1 cellular context compared by ENCODE assay signal in the genomic region with DNA sequence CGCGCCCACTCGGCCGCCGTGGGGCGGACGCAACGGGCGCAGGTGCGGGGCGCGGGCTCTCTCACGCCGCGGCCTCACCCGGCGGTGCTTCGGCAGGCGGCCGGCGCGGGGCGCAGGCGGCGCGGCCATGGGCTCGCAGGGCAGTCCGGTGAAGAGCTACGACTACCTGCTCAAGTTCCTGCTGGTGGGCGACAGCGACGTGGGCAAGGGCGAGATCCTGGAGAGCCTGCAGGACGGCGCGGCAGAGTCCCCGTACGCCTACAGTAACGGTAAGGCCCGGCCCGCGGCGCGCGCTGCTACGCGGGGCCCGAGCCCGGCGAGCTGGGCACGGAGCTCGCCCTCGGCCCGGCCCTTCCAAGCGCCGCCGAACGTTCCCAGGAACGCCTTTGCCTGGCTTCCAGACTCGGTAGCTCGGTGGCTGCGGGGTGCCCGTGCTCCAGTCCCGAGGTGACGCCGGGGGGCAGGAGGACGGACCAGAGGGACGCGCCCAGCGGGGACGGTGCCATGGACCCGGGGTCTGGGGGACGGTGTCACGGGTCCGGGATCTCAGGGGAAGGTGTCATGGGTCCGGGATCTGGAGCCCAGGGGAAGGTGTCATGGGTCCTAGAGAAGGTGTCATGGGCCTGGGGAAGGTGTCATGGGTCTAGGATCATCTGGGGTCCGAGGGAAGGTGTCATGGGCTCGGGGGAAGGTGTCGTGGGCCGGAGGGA.
TF ChIP-seq lines count a peak whose summit lies in the region.

No MANE protein-coding gene starts in this region.

TF ChIP-seq in K562, 482 proteins besides CTCF, POLR2A, EP300 and RAD21 (continues in another document):
- peak; percentile 17 for TF ChIP-seq PHF20 (IDR thresholded peaks at IDR 0.05; ENCODE audit: partially characterized antibody)
- TF ChIP-seq, protein P1, sequence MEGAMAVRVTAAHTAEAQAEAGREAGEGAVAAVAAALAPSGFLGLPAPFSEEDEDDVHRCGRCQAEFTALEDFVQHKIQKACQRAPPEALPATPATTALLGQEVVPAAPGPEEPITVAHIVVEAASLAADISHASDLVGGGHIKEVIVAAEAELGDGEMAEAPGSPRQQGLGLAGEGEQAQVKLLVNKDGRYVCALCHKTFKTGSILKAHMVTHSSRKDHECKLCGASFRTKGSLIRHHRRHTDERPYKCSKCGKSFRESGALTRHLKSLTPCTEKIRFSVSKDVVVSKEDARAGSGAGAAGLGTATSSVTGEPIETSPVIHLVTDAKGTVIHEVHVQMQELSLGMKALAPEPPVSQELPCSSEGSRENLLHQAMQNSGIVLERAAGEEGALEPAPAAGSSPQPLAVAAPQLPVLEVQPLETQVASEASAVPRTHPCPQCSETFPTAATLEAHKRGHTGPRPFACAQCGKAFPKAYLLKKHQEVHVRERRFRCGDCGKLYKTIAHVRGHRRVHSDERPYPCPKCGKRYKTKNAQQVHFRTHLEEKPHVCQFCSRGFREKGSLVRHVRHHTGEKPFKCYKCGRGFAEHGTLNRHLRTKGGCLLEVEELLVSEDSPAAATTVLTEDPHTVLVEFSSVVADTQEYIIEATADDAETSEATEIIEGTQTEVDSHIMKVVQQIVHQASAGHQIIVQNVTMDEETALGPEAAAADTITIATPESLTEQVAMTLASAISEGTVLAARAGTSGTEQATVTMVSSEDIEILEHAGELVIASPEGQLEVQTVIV (CRISPR knock-in tag; IDR thresholded peaks at IDR 0.05; ENCODE audit: borderline replicate concordance): no peak
- TF ChIP-seq, protein P2, sequence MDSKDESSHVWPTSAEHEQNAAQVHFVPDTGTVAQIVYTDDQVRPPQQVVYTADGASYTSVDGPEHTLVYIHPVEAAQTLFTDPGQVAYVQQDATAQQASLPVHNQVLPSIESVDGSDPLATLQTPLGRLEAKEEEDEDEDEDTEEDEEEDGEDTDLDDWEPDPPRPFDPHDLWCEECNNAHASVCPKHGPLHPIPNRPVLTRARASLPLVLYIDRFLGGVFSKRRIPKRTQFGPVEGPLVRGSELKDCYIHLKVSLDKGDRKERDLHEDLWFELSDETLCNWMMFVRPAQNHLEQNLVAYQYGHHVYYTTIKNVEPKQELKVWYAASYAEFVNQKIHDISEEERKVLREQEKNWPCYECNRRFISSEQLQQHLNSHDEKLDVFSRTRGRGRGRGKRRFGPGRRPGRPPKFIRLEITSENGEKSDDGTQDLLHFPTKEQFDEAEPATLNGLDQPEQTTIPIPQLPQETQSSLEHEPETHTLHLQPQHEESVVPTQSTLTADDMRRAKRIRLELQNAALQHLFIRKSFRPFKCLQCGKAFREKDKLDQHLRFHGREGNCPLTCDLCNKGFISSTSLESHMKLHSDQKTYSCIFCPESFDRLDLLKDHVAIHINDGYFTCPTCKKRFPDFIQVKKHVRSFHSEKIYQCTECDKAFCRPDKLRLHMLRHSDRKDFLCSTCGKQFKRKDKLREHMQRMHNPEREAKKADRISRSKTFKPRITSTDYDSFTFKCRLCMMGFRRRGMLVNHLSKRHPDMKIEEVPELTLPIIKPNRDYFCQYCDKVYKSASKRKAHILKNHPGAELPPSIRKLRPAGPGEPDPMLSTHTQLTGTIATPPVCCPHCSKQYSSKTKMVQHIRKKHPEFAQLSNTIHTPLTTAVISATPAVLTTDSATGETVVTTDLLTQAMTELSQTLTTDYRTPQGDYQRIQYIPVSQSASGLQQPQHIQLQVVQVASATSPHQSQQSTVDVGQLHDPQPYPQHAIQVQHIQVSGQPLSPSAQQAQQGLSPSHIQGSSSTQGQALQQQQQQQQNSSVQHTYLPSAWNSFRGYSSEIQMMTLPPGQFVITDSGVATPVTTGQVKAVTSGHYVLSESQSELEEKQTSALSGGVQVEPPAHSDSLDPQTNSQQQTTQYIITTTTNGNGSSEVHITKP (IDR thresholded peaks at IDR 0.05; ENCODE audit: partially characterized antibody): no peak
- no peak for TF ChIP-seq NBN (IDR thresholded peaks at IDR 0.05; ENCODE audit: low read depth)
- TF ChIP-seq TRIM25 (IDR thresholded peaks at IDR 0.05; ENCODE audit: borderline replicate concordance): no peak
- TF ChIP-seq ETV1 (tag; conservative IDR thresholded peaks at IDR 0.05; ENCODE audit: low read depth): no peak
- TF ChIP-seq CEBPG (CRISPR knock-in tag; IDR thresholded peaks at IDR 0.05): no peak
- no peak for TF ChIP-seq CEBPG (tag; conservative IDR thresholded peaks at IDR 0.05 in 1 of 2, IDR thresholded peaks at IDR 0.05 in 1 of 2)
- no peak for TF ChIP-seq ZC3H8 (IDR thresholded peaks at IDR 0.05)
- TF ChIP-seq ZNF232 (CRISPR knock-in tag; IDR thresholded peaks at IDR 0.05): no peak
- TF ChIP-seq, protein P3, sequence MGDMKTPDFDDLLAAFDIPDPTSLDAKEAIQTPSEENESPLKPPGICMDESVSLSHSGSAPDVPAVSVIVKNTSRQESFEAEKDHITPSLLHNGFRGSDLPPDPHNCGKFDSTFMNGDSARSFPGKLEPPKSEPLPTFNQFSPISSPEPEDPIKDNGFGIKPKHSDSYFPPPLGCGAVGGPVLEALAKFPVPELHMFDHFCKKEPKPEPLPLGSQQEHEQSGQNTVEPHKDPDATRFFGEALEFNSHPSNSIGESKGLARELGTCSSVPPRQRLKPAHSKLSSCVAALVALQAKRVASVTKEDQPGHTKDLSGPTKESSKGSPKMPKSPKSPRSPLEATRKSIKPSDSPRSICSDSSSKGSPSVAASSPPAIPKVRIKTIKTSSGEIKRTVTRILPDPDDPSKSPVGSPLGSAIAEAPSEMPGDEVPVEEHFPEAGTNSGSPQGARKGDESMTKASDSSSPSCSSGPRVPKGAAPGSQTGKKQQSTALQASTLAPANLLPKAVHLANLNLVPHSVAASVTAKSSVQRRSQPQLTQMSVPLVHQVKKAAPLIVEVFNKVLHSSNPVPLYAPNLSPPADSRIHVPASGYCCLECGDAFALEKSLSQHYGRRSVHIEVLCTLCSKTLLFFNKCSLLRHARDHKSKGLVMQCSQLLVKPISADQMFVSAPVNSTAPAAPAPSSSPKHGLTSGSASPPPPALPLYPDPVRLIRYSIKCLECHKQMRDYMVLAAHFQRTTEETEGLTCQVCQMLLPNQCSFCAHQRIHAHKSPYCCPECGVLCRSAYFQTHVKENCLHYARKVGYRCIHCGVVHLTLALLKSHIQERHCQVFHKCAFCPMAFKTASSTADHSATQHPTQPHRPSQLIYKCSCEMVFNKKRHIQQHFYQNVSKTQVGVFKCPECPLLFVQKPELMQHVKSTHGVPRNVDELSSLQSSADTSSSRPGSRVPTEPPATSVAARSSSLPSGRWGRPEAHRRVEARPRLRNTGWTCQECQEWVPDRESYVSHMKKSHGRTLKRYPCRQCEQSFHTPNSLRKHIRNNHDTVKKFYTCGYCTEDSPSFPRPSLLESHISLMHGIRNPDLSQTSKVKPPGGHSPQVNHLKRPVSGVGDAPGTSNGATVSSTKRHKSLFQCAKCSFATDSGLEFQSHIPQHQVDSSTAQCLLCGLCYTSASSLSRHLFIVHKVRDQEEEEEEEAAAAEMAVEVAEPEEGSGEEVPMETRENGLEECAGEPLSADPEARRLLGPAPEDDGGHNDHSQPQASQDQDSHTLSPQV (IDR thresholded peaks at IDR 0.05): no peak
- TF ChIP-seq FUS (optimal IDR thresholded peaks at IDR 0.05; ENCODE audit: low read depth, low read length): no peak
- TF ChIP-seq, protein P4, sequence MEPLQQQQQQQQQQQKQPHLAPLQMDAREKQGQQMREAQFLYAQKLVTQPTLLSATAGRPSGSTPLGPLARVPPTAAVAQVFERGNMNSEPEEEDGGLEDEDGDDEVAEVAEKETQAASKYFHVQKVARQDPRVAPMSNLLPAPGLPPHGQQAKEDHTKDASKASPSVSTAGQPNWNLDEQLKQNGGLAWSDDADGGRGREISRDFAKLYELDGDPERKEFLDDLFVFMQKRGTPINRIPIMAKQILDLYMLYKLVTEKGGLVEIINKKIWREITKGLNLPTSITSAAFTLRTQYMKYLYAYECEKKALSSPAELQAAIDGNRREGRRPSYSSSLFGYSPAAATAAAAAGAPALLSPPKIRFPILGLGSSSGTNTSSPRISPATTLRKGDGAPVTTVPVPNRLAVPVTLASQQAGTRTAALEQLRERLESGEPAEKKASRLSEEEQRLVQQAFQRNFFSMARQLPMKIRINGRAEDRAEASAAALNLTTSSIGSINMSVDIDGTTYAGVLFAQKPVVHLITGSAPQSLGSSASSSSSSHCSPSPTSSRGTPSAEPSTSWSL (CRISPR knock-in tag; IDR thresholded peaks at IDR 0.05; ENCODE audit: borderline replicate concordance): peak; percentile 8; the same call in 1 of the 2 replicates
- 0 out of 2 replicates have a peak, but pooled peaks have one; percentile 24 for TF ChIP-seq HDAC8 (tag; IDR thresholded peaks at IDR 0.05)
- no peak for TF ChIP-seq BCLAF1 (IDR thresholded peaks at IDR 0.05; ENCODE audit: borderline replicate concordance in 1 of 2, control insufficient read depth in 1 of 2, low read depth in 2 of 2, low read length in 1 of 2)
- TF ChIP-seq ZNF707 (CRISPR knock-in tag; conservative IDR thresholded peaks at IDR 0.05): no peak
- TF ChIP-seq, protein P5, sequence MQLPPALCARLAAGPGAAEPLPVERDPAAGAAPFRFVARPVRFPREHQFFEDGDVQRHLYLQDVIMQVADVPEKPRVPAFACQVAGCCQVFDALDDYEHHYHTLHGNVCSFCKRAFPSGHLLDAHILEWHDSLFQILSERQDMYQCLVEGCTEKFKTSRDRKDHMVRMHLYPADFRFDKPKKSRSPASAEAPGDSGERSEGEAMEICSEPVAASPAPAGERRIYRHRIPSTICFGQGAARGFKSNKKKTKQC (CRISPR knock-in tag; IDR thresholded peaks at IDR 0.05): no peak; the same call in 1 of the 2 replicates
- TF ChIP-seq CHD1 (IDR thresholded peaks at IDR 0.05; ENCODE audit: low read length): peak; percentile 95
- no peak for TF ChIP-seq TRIM24 (IDR thresholded peaks at IDR 0.05)
- no peak for TF ChIP-seq ARHGAP35 (IDR thresholded peaks at IDR 0.05; ENCODE audit: partially characterized antibody)
- TF ChIP-seq ZBTB17 (CRISPR knock-in tag; IDR thresholded peaks at IDR 0.05): 0 out of 2 replicates have a peak, but pooled peaks have one; percentile 38
- TF ChIP-seq FOS (IDR thresholded peaks at IDR 0.05; ENCODE audit: extremely low read depth, insufficient read length): no peak
- no peak for TF ChIP-seq ZNF764 (CRISPR knock-in tag; IDR thresholded peaks at IDR 0.05; ENCODE audit: low read depth)
- TF ChIP-seq CHAMP1 (IDR thresholded peaks at IDR 0.05): no peak
- peak; percentile 59 to 92; a peak in 3 of 4 replicates for TF ChIP-seq UBTF (IDR thresholded peaks at IDR 0.05; ENCODE audit: borderline replicate concordance in 1 of 2, low read depth in 2 of 2, low read length in 2 of 2)
